1 cellular context compared by ENCODE assay signal in genomic region chr3:58251653-58252052, GRCh38.
TF ChIP-seq lines count a peak whose summit lies in the region.

No MANE protein-coding gene starts in this region.

TF ChIP-seq in SK-N-SH, 30 proteins besides CTCF, POLR2A, EP300 and RAD21:
- TF ChIP-seq, protein P1, sequence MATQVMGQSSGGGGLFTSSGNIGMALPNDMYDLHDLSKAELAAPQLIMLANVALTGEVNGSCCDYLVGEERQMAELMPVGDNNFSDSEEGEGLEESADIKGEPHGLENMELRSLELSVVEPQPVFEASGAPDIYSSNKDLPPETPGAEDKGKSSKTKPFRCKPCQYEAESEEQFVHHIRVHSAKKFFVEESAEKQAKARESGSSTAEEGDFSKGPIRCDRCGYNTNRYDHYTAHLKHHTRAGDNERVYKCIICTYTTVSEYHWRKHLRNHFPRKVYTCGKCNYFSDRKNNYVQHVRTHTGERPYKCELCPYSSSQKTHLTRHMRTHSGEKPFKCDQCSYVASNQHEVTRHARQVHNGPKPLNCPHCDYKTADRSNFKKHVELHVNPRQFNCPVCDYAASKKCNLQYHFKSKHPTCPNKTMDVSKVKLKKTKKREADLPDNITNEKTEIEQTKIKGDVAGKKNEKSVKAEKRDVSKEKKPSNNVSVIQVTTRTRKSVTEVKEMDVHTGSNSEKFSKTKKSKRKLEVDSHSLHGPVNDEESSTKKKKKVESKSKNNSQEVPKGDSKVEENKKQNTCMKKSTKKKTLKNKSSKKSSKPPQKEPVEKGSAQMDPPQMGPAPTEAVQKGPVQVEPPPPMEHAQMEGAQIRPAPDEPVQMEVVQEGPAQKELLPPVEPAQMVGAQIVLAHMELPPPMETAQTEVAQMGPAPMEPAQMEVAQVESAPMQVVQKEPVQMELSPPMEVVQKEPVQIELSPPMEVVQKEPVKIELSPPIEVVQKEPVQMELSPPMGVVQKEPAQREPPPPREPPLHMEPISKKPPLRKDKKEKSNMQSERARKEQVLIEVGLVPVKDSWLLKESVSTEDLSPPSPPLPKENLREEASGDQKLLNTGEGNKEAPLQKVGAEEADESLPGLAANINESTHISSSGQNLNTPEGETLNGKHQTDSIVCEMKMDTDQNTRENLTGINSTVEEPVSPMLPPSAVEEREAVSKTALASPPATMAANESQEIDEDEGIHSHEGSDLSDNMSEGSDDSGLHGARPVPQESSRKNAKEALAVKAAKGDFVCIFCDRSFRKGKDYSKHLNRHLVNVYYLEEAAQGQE (IDR thresholded peaks at IDR 0.05; ENCODE audit: low read depth, low read length), result no peak
TF ChIP-seq in SK-N-SH: peak in this region for 0.
